ENCODE assay signal across 28 cellular contexts in genomic region chr18:46360102-46360699, GRCh38.
"Had no signal": no experiment of that assay in that cellular context is flagged by ENCODE, and none has a peak within 500 bp of the region (broad histone marks: within the 10 kb centered on the region; RNA-seq: fewer than 3 reads in every experiment).

No MANE protein-coding gene starts in this region.

- H3K27me3 Mint-ChIP-seq: activated naive CD8-positive, alpha-beta T cell; activated T-cell treated with anti-CD3 and anti-CD28 coated beads, Interleukin-2, amount 50 U/mL, for 24 hours had no signal

- H3K4me3 ChIP-seq: cardiac muscle cell, SJSA1 had no signal

- H3K36me3 ChIP-seq: brain microvascular endothelial cell, cardiac muscle cell, SJSA1 had no signal

- H3K4me3 Mint-ChIP-seq: activated CD8-positive, alpha-beta memory T cell treated with anti-CD3 and anti-CD28 coated beads, Interleukin-2, amount 10 ng/mL, durations not matched to agents 7 days and 5 days; activated naive CD8-positive, alpha-beta T cell; activated T-cell treated with anti-CD3 and anti-CD28 coated beads, Interleukin-2, amount 50 U/mL, for 24 hours; activated T-helper 1 cell treated with anti-CD3 and anti-CD28 coated beads, Interleukin-12 subunit alpha, Interleukin-12 subunit beta, Interleukin-2, Interleukin-4 antibody, amounts not matched to agents 30 ng/mL and 10 ng/mL and 1 ng/mL, durations not matched to agents 14 hours and 24 hours and 36 hours; T-helper 1 cell treated with Interleukin-12 subunit alpha and Interleukin-12 subunit beta and Interleukin-4 antibody, amounts not matched to agents 30 μg/mL and 1 μg/mL, for 36 hours had no signal

- H3K9me3 ChIP-seq: SJSA1 had no signal

- DNase-seq: activated CD4-positive, alpha-beta T cell treated with anti-CD3 and anti-CD28 coated beads for 48 hours; activated CD4-positive, alpha-beta T cell treated with anti-CD3 and anti-CD28 coated beads, Interleukin-2, amount 50 U/mL, for 48 hours; activated CD4-positive, CD25-positive, alpha-beta regulatory T cell treated with anti-CD3 and anti-CD28 coated beads, Interleukin-2, amount 50 U/mL, for 72 hours; activated CD8-positive, alpha-beta memory T cell treated with anti-CD3 and anti-CD28 coated beads, Interleukin-2, amount 10 ng/mL, durations not matched to agents 7 days and 5 days; activated effector memory CD4-positive, alpha-beta T cell treated with Interleukin-2 at 50 U/mL for 16 hours; activated naive CD4-positive, alpha-beta T cell treated with Interleukin-2 at 50 U/mL for 16 hours; activated T-cell treated with anti-CD3 and anti-CD28 coated beads, Interleukin-2, amount 50 U/mL, for 24 hours; amygdala; brain microvascular endothelial cell; Kasumi-1; KBM-7; NCI-H1048; NCI-H146; NCI-H187 treated with DMSO at 0.1 percent for 48 hours; NCI-H2081 treated with DMSO at 0.1 percent for 48 hours; NCI-H2171 treated with DMSO at 0.1 percent for 48 hours; NCI-H226; NCI-H526; NCI-H774; SW 1271 had no signal

- H3K4me1 ChIP-seq: SJSA1 had no signal

- H3K4me1 Mint-ChIP-seq: activated CD8-positive, alpha-beta memory T cell treated with anti-CD3 and anti-CD28 coated beads, Interleukin-2, amount 10 ng/mL, durations not matched to agents 7 days and 5 days had no signal

- H3K27ac Mint-ChIP-seq: activated CD8-positive, alpha-beta memory T cell treated with anti-CD3 and anti-CD28 coated beads, Interleukin-2, amount 10 ng/mL, durations not matched to agents 7 days and 5 days; activated naive CD8-positive, alpha-beta T cell; activated T-cell treated with anti-CD3 and anti-CD28 coated beads, Interleukin-2, amount 50 U/mL, for 24 hours; activated T-helper 1 cell treated with anti-CD3 and anti-CD28 coated beads, Interleukin-12 subunit alpha, Interleukin-12 subunit beta, Interleukin-2, Interleukin-4 antibody, amounts not matched to agents 30 ng/mL and 10 ng/mL and 1 ng/mL, durations not matched to agents 14 hours and 24 hours and 36 hours; T-helper 1 cell treated with Interleukin-12 subunit alpha and Interleukin-12 subunit beta and Interleukin-4 antibody, amounts not matched to agents 30 μg/mL and 1 μg/mL, for 36 hours had no signal

- FAIRE-seq: astrocyte had no signal

- H3K9me3 Mint-ChIP-seq: activated T-cell treated with anti-CD3 and anti-CD28 coated beads, Interleukin-2, amount 50 U/mL, for 24 hours; activated T-helper 1 cell treated with anti-CD3 and anti-CD28 coated beads, Interleukin-12 subunit alpha, Interleukin-12 subunit beta, Interleukin-2, Interleukin-4 antibody, amounts not matched to agents 30 ng/mL and 10 ng/mL and 1 ng/mL, durations not matched to agents 14 hours and 24 hours and 36 hours; T-helper 1 cell treated with Interleukin-12 subunit alpha and Interleukin-12 subunit beta and Interleukin-4 antibody, amounts not matched to agents 30 μg/mL and 1 μg/mL, for 36 hours had no signal

- H3K27me3 ChIP-seq: brain microvascular endothelial cell, cardiac muscle cell, SJSA1 had no signal

- H3K36me3 Mint-ChIP-seq: activated CD8-positive, alpha-beta memory T cell treated with anti-CD3 and anti-CD28 coated beads, Interleukin-2, amount 10 ng/mL, durations not matched to agents 7 days and 5 days had no signal

- H3K27ac ChIP-seq: brain microvascular endothelial cell, cardiac muscle cell, SJSA1 had no signal

- ATAC-seq: activated CD8-positive, alpha-beta memory T cell treated with anti-CD3 and anti-CD28 coated beads, Interleukin-2, amount 10 ng/mL, durations not matched to agents 7 days and 5 days; Right ventricle myocardium inferior; SK-N-SH treated with all-trans-retinoic acid at 6 μM for 48 hours had no signal
